10 cellular contexts compared by ENCODE assay signal in genomic region chr19:48558018-48558684, GRCh38. TPM values are rescaled to one million over a fixed set of nuclear protein-coding genes. Genes with fewer than 3 reads are reported as not detected.
DNase-seq lines count a peak whose midpoint lies in the region; ATAC-seq, FAIRE-seq and TF ChIP-seq lines count a peak whose summit lies in the region.
"Had no signal": no experiment of that assay in that cellular context is flagged by ENCODE, and none has a peak within 500 bp of the region (broad histone marks: within the 10 kb centered on the region; RNA-seq: fewer than 3 reads in every experiment).

No MANE protein-coding gene starts in this region.

- DNase-seq in NCI-H82 (lab: John Stamatoyannopoulos, UW) (peak; percentile 25), NCI-H82 treated with DMSO at 0.1 percent for 48 hours (lab: John Stamatoyannopoulos, UW; ENCODE audit: unreplicated experiment) (no peak), astrocyte of the spinal cord (ENCODE audit: low read depth, low spot score) (peak; percentile 22), kidney (peak; percentile 91), thyroid gland (peak; percentile 75)
- DNase-seq in activated effector memory CD4-positive, alpha-beta T cell treated with anti-CD3 and anti-CD28 coated beads, Interleukin-2, amount 50 U/mL, for 16 hours = no peak

- FAIRE-seq in kidney (lab: Jason Lieb, UNC) = no peak

- H3K4me1 ChIP-seq in kidney (ENCODE audit: control insufficient read depth in 1 of 2, insufficient read depth in 1 of 2, low read depth in 1 of 2, low read length in 2 of 2) (peaks cover 2 to 14% of the 10 kb centered on the region in 2 donors), thyroid gland (peaks cover 9 to 22% of the 10 kb centered on the region in 2 donors)

- no peak overlapping the region for H3K9ac ChIP-seq in kidney (ENCODE audit: low read length in 2 of 2)

- H3K4me3 ChIP-seq in astrocyte of the spinal cord (ENCODE audit: low read depth, low read length) (no peak overlapping the region), kidney (ENCODE audit: low read length in 2 of 2) (no peak overlapping the region), thyroid gland (replicated peaks in 1 of 3) (no peak overlapping the region)

- H3K9me3 ChIP-seq in kidney (ENCODE audit: control insufficient read depth in 1 of 2, low read length in 2 of 2) = no peaks in the 10 kb centered on the region
- H3K9me3 ChIP-seq in thyroid gland = no peaks in the 10 kb centered on the region

- H3K36me3 ChIP-seq in kidney (ENCODE audit: control insufficient read depth in 1 of 2, insufficient read depth in 2 of 2, low read length in 2 of 2) (no peaks in the 10 kb centered on the region), thyroid gland (no peaks in the 10 kb centered on the region)

- H3K27ac ChIP-seq in kidney (ENCODE audit: low read depth in 2 of 2, low read length in 2 of 2) (peak overlapping the region in 1 of 2 donors; percentile 7), thyroid gland (no peak overlapping the region)

- intact Hi-C loops in kidney (cut with DNase I) (no loop called here), thyroid gland (cut with DNase I) (no loop called here)

- ATAC-seq in GM18517 (IDR thresholded peaks at IDR 0.05; ENCODE audit: unreplicated experiment) (no peak), GM18870 (IDR thresholded peaks at IDR 0.05; ENCODE audit: unreplicated experiment) (no peak)

- peak in 1 of 2 donors; percentile 15 for TF ChIP-seq POLR2A in thyroid gland (IDR thresholded peaks at IDR 0.05)

- in situ Hi-C loops in astrocyte of the spinal cord (cut with HindIII; ENCODE audit: low sequenced_read_pairs) = no loop called here

- WGBS in thyroid gland, 2 donors = 19 to 27% methylated on average over 15 to 27 of the region's 27 CpGs

- no peak for TF ChIP-seq CTCF in astrocyte of the spinal cord (IDR thresholded peaks at IDR 0.05; ENCODE audit: low read depth, low read length)
- no peak for TF ChIP-seq CTCF in kidney (IDR thresholded peaks at IDR 0.05; ENCODE audit: borderline replicate concordance, extremely low read depth, insufficient read depth)
- no peak for TF ChIP-seq CTCF in thyroid gland (IDR thresholded peaks at IDR 0.05)

- H3K27me3 ChIP-seq in thyroid gland = no peaks in the 10 kb centered on the region

RNA-seq across cellular contexts. Expression of gene SULT2B1, which starts 6.2 kb away (rescaled TPM):
- total RNA-seq in kidney (2.3 TPM), thyroid gland (under 1 TPM in 3 of 4 donors, not detected in 1; 0.54 to 0.88 (median 0.78) TPM)
- 2.3 TPM for polyA plus RNA-seq in kidney (ENCODE audit: insufficient read depth, low read depth, low replicate concordance)
- total RNA-seq: activated CD8-positive, alpha-beta memory T cell treated with anti-CD3 and anti-CD28 coated beads for 36 hours had no signal

RNA-seq across cellular contexts. Expression of gene LMTK3, which starts 46.5 kb away (rescaled TPM):
- total RNA-seq in kidney = 8.4 TPM
- 4.2 TPM for polyA plus RNA-seq in kidney (ENCODE audit: insufficient read depth, low read depth, low replicate concordance)
- total RNA-seq in thyroid gland = 1 to 10 TPM; 3.0 to 7.1 (median 4.6) TPM

RNA-seq across cellular contexts. Expression of gene SPACA4, which starts 48.4 kb away (rescaled TPM):
- total RNA-seq in kidney (not detected), thyroid gland (under 1 TPM in 1 of 4 donors, not detected in 3; 0.67 TPM)
- not detected for polyA plus RNA-seq in kidney (ENCODE audit: insufficient read depth, low read depth, low replicate concordance)
- total RNA-seq: A673; activated CD8-positive, alpha-beta memory T cell treated with anti-CD3 and anti-CD28 coated beads for 36 hours had no signal

RNA-seq across cellular contexts. Expression of gene FAM83E, which starts 56.7 kb away (rescaled TPM):
- total RNA-seq in kidney = 15.9 TPM
- 0.41 TPM for polyA plus RNA-seq in kidney (ENCODE audit: insufficient read depth, low read depth, low replicate concordance)
- not detected for total RNA-seq in thyroid gland

Comparison
In these comparisons a context has a peak if more than half of its experiments do, and no peak if none do; other contexts are left out.
1. DNase-seq: peak in NCI-H82 (single experiment), astrocyte of the spinal cord (single experiment), kidney (single experiment) and thyroid gland (2 of 2); none in NCI-H82 treated with DMSO at 0.1 percent for 48 hours (single experiment) and activated effector memory CD4-positive, alpha-beta T cell treated with anti-CD3 and anti-CD28 coated beads, Interleukin-2, amount 50 U/mL, for 16 hours (single experiment).